In genomic region chr9:113621309-113621791, GRCh38 we compare ENCODE assay signal across 8 cellular contexts.
A peak's percentile ranks its signal among the peaks of the same experiment; 100 is the strongest.
DNase-seq lines count a peak whose midpoint lies in the region; ATAC-seq and TF ChIP-seq lines count a peak whose summit lies in the region.

No MANE protein-coding gene starts in this region.

- TF ChIP-seq CTCF in AG10803 (conservative IDR thresholded peaks at IDR 0.05; ENCODE audit: low read length): no peak
- no peak for TF ChIP-seq CTCF in fibroblast of villous mesenchyme (IDR thresholded peaks at IDR 0.05; ENCODE audit: insufficient read depth, low read depth, low read length)
- TF ChIP-seq CTCF in omental fat pad (IDR thresholded peaks at IDR 0.05): no peak

- peak; percentile 72 for ATAC-seq in omental fat pad (ENCODE audit: low FRiP score)

- H3K4me3 ChIP-seq in AG10803 (ENCODE audit: low read length): peak overlapping the region; percentile 17
- H3K4me3 ChIP-seq in fibroblast of villous mesenchyme (ENCODE audit: low read depth, low read length): no peak overlapping the region

- DNase-seq in AG10803 (ENCODE audit: low read depth) (peak; percentile 97), RPMI7951 (ENCODE audit: low read depth) (peak; percentile 95), fibroblast of villous mesenchyme (ENCODE audit: low read depth) (peak; percentile 66), omental fat pad (ENCODE audit: low spot score) (peak; percentile 43), NCI-H1417 treated with DMSO at 0.1 percent for 48 hours (lab: John Stamatoyannopoulos, UW) (no peak), NCI-H2081 treated with DMSO at 0.1 percent for 48 hours (lab: John Stamatoyannopoulos, UW) (no peak), middle frontal gyrus (ENCODE audit: extremely low spot score, low spot score) (no peak), SW 1271 (lab: John Stamatoyannopoulos, UW) (no peak)

Comparison
In these comparisons a context has a peak if more than half of its experiments do, and no peak if none do; other contexts are left out.
1. DNase-seq: peak in AG10803 (single experiment), RPMI7951 (single experiment), fibroblast of villous mesenchyme (single experiment) and omental fat pad (single experiment); none in NCI-H1417 treated with DMSO at 0.1 percent for 48 hours (single experiment), NCI-H2081 treated with DMSO at 0.1 percent for 48 hours (single experiment), middle frontal gyrus (single experiment) and SW 1271 (0 of 2).